Comparison of ENCODE assay signal across 1 cellular context in genomic region chr1:211009944-211010343, GRCh38.
TF ChIP-seq lines count a peak whose summit lies in the region.

No MANE protein-coding gene starts in this region.

TF ChIP-seq in WTC11, 78 proteins besides CTCF, POLR2A, EP300 and RAD21 (continued from another document):
- TF ChIP-seq IRF2 (CRISPR knock-in tag; IDR thresholded peaks at IDR 0.05; ENCODE audit: borderline replicate concordance, low read depth) (no peak), GTF2I (CRISPR knock-in tag; conservative IDR thresholded peaks at IDR 0.05) (no peak)
